ENCODE assay signal across 23 cellular contexts in genomic region chr13:109154146-109154545, GRCh38.
DNase-seq lines count a peak whose midpoint lies in the region; ATAC-seq, FAIRE-seq and TF ChIP-seq lines count a peak whose summit lies in the region.
"Had no signal": no experiment of that assay in that cellular context is flagged by ENCODE, and none has a peak within 500 bp of the region (broad histone marks: within the 10 kb centered on the region; RNA-seq: fewer than 3 reads in every experiment).

No MANE protein-coding gene starts in this region.

- H3K4me1 Mint-ChIP-seq in astrocyte (ENCODE audit: low read depth, unreplicated experiment), result peaks cover 45% of the 10 kb centered on the region
- no peaks in the 10 kb centered on the region for H3K4me1 Mint-ChIP-seq in activated naive CD8-positive, alpha-beta T cell treated with anti-CD3 and anti-CD28 coated beads for 36 hours
- H3K4me1 Mint-ChIP-seq: natural killer cell had no signal

- H3K36me3 ChIP-seq in astrocyte (ENCODE audit: insufficient read depth, low read length) (no peaks in the 10 kb centered on the region), mesenchymal stem cell (ENCODE audit: control insufficient read depth in 1 of 2, insufficient read depth in 2 of 2, low read depth in 1 of 2, low read length in 2 of 2) (no peaks in the 10 kb centered on the region)
- H3K36me3 ChIP-seq: gastrocnemius medialis, prostate gland, upper lobe of right lung had no signal

- H3K4ac ChIP-seq in mesenchymal stem cell (ENCODE audit: low read depth in 1 of 2, low read length in 2 of 2), result peak overlapping the region in 1 of 2 experiments; percentile 51

- H2BK15ac ChIP-seq in mesenchymal stem cell (ENCODE audit: low read depth, poor library complexity, severe bottlenecking), result peak overlapping the region; percentile 37

- no peaks in the 10 kb centered on the region for H3K36me3 Mint-ChIP-seq in astrocyte (ENCODE audit: low read depth, unreplicated experiment)
- H3K36me3 Mint-ChIP-seq in activated naive CD8-positive, alpha-beta T cell treated with anti-CD3 and anti-CD28 coated beads for 36 hours, result no peaks in the 10 kb centered on the region
- H3K36me3 Mint-ChIP-seq: activated naive CD8-positive, alpha-beta T cell; natural killer cell had no signal

- H3K27ac ChIP-seq in A549, result peak overlapping the region; percentile 92 to 95
- H3K27ac ChIP-seq in astrocyte (ENCODE audit: low read depth, low read length), result peak overlapping the region; percentile 96
- peak overlapping the region; percentile 98 for H3K27ac ChIP-seq in mesenchymal stem cell (ENCODE audit: low read length, poor library complexity, severe bottlenecking)
- H3K27ac ChIP-seq: prostate gland, upper lobe of right lung had no signal

- WGBS in A549 (ENCODE audit: missing lambda C conversion rate), result 24% methylated on average over 8 of the region's 8 CpGs
- 28% methylated on average over 7 of the region's 8 CpGs for WGBS in mesenchymal stem cell

- no peak overlapping the region for H2BK120ac ChIP-seq in mesenchymal stem cell (ENCODE audit: low read depth, low read length)

- no peak for TF ChIP-seq POLR2A in A549 (IDR thresholded peaks at IDR 0.05; ENCODE audit: low read length)

- peak overlapping the region; percentile 75 for H2BK5ac ChIP-seq in mesenchymal stem cell (ENCODE audit: low read depth, low read length, poor library complexity, severe bottlenecking)

- no peak for TF ChIP-seq CTCF in A549 (IDR thresholded peaks at IDR 0.05)
- no peak for TF ChIP-seq CTCF in astrocyte (IDR thresholded peaks at IDR 0.05; ENCODE audit: insufficient read depth, low read depth, low read length)

- DNase-seq in A549 (ENCODE audit: low read depth in 1 of 2, low spot score in 1 of 2) (peak in 1 of 2 experiments; percentile 54), M059J (ENCODE audit: low read depth) (peak; percentile 55), astrocyte (ENCODE audit: low read depth) (peak; percentile 26), mesenchymal stem cell (peak; percentile 84), D341Med (ENCODE audit: low spot score) (no peak)
- DNase-seq in stimulated activated CD4-positive, alpha-beta T cell treated with anti-CD3 and anti-CD28 coated beads, Interleukin-4, amount 100 ng/mL, for 24 hours, result no peak
- DNase-seq in activated naive CD8-positive, alpha-beta T cell treated with anti-CD3 and anti-CD28 coated beads for 36 hours, result no peak
- no peak for DNase-seq in stimulated activated CD4-positive, alpha-beta T cell treated with anti-CD3 and anti-CD28 coated beads, Interleukin-1b, Interleukin-23, amount 100 ng/mL, for 48 hours
- DNase-seq: activated T-cell treated with anti-CD3 and anti-CD28 coated beads, Interleukin-2, amount 50 U/mL, for 24 hours; Caco-2; caudate nucleus; effector memory CD8-positive, alpha-beta T cell; gastrocnemius medialis; GDM1; H9; natural killer cell; NCI-H1930; NCI-H510A treated with DMSO at 0.1 percent for 48 hours; stimulated activated naive CD4-positive, alpha-beta T cell treated with Interleukin-2 at 50 U/mL for 16 hours; upper lobe of right lung had no signal

- POLR2A ChIA-PET in A549 (lab: Yijun Ruan, JAX), result no interaction called here

- no peak for TF ChIP-seq EP300 in A549 (IDR thresholded peaks at IDR 0.05)

- H3K14ac ChIP-seq in mesenchymal stem cell (ENCODE audit: low read length in 2 of 2), result no peak overlapping the region

- H3K4me2 ChIP-seq in A549 (peak overlapping the region; percentile 85), astrocyte (ENCODE audit: low read length) (peak overlapping the region; percentile 80), mesenchymal stem cell (ENCODE audit: low read length, poor library complexity, severe bottlenecking) (no peak overlapping the region)

- H3K9me3 Mint-ChIP-seq in astrocyte (ENCODE audit: unreplicated experiment), result no peaks in the 10 kb centered on the region
- no peaks in the 10 kb centered on the region for H3K9me3 Mint-ChIP-seq in activated naive CD8-positive, alpha-beta T cell treated with anti-CD3 and anti-CD28 coated beads for 36 hours
- H3K9me3 Mint-ChIP-seq: activated T-cell treated with anti-CD3 and anti-CD28 coated beads, Interleukin-2, amount 50 U/mL, for 24 hours; H9; natural killer cell had no signal

- H4K20me1 ChIP-seq in astrocyte (ENCODE audit: insufficient read depth, low read length), result no peaks in the 10 kb centered on the region

- no peak overlapping the region for H2AFZ ChIP-seq in astrocyte (ENCODE audit: low read depth, low read length)
- H2AFZ ChIP-seq in mesenchymal stem cell (ENCODE audit: low read depth, low read length), result no peak overlapping the region

- H3K9me3 ChIP-seq in A549 (no peaks in the 10 kb centered on the region), astrocyte (ENCODE audit: insufficient read depth, low read depth, low read length) (no peaks in the 10 kb centered on the region), mesenchymal stem cell (ENCODE audit: control insufficient read depth, low read length) (no peaks in the 10 kb centered on the region)
- H3K9me3 ChIP-seq: Caco-2, gastrocnemius medialis, prostate gland, upper lobe of right lung had no signal

- no peak overlapping the region for H4K91ac ChIP-seq in mesenchymal stem cell (ENCODE audit: low read length)

- no peaks in the 10 kb centered on the region for H3K79me2 ChIP-seq in astrocyte (ENCODE audit: insufficient read depth, low read length)

- H3K9ac ChIP-seq in astrocyte (ENCODE audit: low read length) (peak overlapping the region; percentile 86), mesenchymal stem cell (ENCODE audit: low read length) (no peak overlapping the region)

- H3K79me1 ChIP-seq in mesenchymal stem cell (replicated peaks; ENCODE audit: low read length, poor library complexity, severe bottlenecking), result no peaks in the 10 kb centered on the region

- no peak for TF ChIP-seq RAD21 in A549 (conservative IDR thresholded peaks at IDR 0.05 in 1 of 2, IDR thresholded peaks at IDR 0.05 in 1 of 2)

- no peak for FAIRE-seq in A549 (lab: Jason Lieb, UNC)
- no peak for FAIRE-seq in astrocyte (lab: Jason Lieb, UNC)

- peak overlapping the region; percentile 72 for H3K27ac Mint-ChIP-seq in astrocyte (ENCODE audit: unreplicated experiment)
- H3K27ac Mint-ChIP-seq in activated naive CD8-positive, alpha-beta T cell treated with anti-CD3 and anti-CD28 coated beads for 36 hours, result no peak overlapping the region
- H3K27ac Mint-ChIP-seq: activated naive CD8-positive, alpha-beta T cell; activated T-cell treated with anti-CD3 and anti-CD28 coated beads, Interleukin-2, amount 50 U/mL, for 24 hours; effector memory CD8-positive, alpha-beta T cell; H9; natural killer cell had no signal

- no peak overlapping the region for H3K4me3 ChIP-seq in A549
- no peak overlapping the region for H3K4me3 ChIP-seq in astrocyte (ENCODE audit: insufficient read depth, low read depth, low read length)
- H3K4me3 ChIP-seq in mesenchymal stem cell (ENCODE audit: insufficient read depth in 1 of 2, low read depth in 1 of 2, low read length in 2 of 2), result no peak overlapping the region
- H3K4me3 ChIP-seq: gastrocnemius medialis, lung, prostate gland, upper lobe of right lung had no signal

- 0 out of 6 replicates have a peak, but pooled peaks of 1 of the 2 experiments have one; percentile 4 for ATAC-seq in A549
- ATAC-seq: effector memory CD8-positive, alpha-beta T cell; natural killer cell; upper lobe of right lung had no signal

- peaks cover 68% of the 10 kb centered on the region for H3K4me1 ChIP-seq in A549
- peaks cover 41% of the 10 kb centered on the region for H3K4me1 ChIP-seq in astrocyte (ENCODE audit: insufficient read depth, low read length)
- peaks cover 19% of the 10 kb centered on the region for H3K4me1 ChIP-seq in mesenchymal stem cell (ENCODE audit: control insufficient read depth, insufficient read depth, low read depth, low read length)
- H3K4me1 ChIP-seq: prostate gland had no signal

- CTCF ChIA-PET in A549 (lab: Yijun Ruan, JAX), result interaction anchor here (0.8 to 1.2 kb wide), 3 partner anchors 8 to 963 kb away, joined by 3 read pairs; no protein-coding TSS in a partner anchor

- H3K4me3 Mint-ChIP-seq in astrocyte (ENCODE audit: unreplicated experiment), result no peak overlapping the region
- no peak overlapping the region for H3K4me3 Mint-ChIP-seq in activated naive CD8-positive, alpha-beta T cell treated with anti-CD3 and anti-CD28 coated beads for 36 hours
- H3K4me3 Mint-ChIP-seq: activated naive CD8-positive, alpha-beta T cell; activated T-cell treated with anti-CD3 and anti-CD28 coated beads, Interleukin-2, amount 50 U/mL, for 24 hours; effector memory CD8-positive, alpha-beta T cell; H9; natural killer cell had no signal

- no peaks in the 10 kb centered on the region for H3K27me3 Mint-ChIP-seq in astrocyte (ENCODE audit: low read depth, unreplicated experiment)
- peaks cover 36% of the 10 kb centered on the region for H3K27me3 Mint-ChIP-seq in activated naive CD8-positive, alpha-beta T cell treated with anti-CD3 and anti-CD28 coated beads for 36 hours

- H3K27me3 ChIP-seq in astrocyte (ENCODE audit: insufficient read depth, low read length) (no peaks in the 10 kb centered on the region), mesenchymal stem cell (ENCODE audit: control insufficient read depth in 1 of 2, insufficient read depth in 1 of 2, low read length in 2 of 2) (no peaks in the 10 kb centered on the region)
- H3K27me3 ChIP-seq: gastrocnemius medialis, upper lobe of right lung had no signal

- H3K23ac ChIP-seq in mesenchymal stem cell (ENCODE audit: low read length in 2 of 2), result no peak overlapping the region

- H2AK5ac ChIP-seq in mesenchymal stem cell (ENCODE audit: low read length, severe bottlenecking), result peak overlapping the region; percentile 59

- H3K18ac ChIP-seq in mesenchymal stem cell (ENCODE audit: low read depth in 1 of 2, low read length in 2 of 2), result peak overlapping the region in 1 of 2 experiments; percentile 80

- peak overlapping the region; percentile 37 to 88 for H2BK12ac ChIP-seq in mesenchymal stem cell (ENCODE audit: low read length in 2 of 2)

- no peak overlapping the region for H4K8ac ChIP-seq in mesenchymal stem cell (ENCODE audit: low read length)

TF ChIP-seq in A549, 52 proteins besides CTCF, POLR2A, EP300 and RAD21:
- TF ChIP-seq MAX (IDR thresholded peaks at IDR 0.05) (peak; percentile 54), NFE2L2 (conservative IDR thresholded peaks at IDR 0.05; ENCODE audit: low read length) (no peak), FOSL2 (IDR thresholded peaks at IDR 0.05) (no peak), FOSL2 (CRISPR knock-in tag; IDR thresholded peaks at IDR 0.05) (peak; percentile 90), MAFK (IDR thresholded peaks at IDR 0.05; ENCODE audit: partially characterized antibody) (peak; percentile 93)

Comparison
In these comparisons a context has a peak if more than half of its experiments do, and no peak if none do; other contexts are left out.
1. DNase-seq: peak in M059J (single experiment), astrocyte (single experiment) and mesenchymal stem cell (single experiment); none in stimulated activated CD4-positive, alpha-beta T cell treated with anti-CD3 and anti-CD28 coated beads, Interleukin-4, amount 100 ng/mL, for 24 hours (single experiment), D341Med (single experiment), activated naive CD8-positive, alpha-beta T cell treated with anti-CD3 and anti-CD28 coated beads for 36 hours (single experiment) and stimulated activated CD4-positive, alpha-beta T cell treated with anti-CD3 and anti-CD28 coated beads, Interleukin-1b, Interleukin-23, amount 100 ng/mL, for 48 hours (single experiment).
2. Peak in every context shown above with its lines, with median percentiles within 50 percentile points of each other: H3K27ac ChIP-seq.